ENCODE assay signal across 9 cellular contexts in the genomic region with DNA sequence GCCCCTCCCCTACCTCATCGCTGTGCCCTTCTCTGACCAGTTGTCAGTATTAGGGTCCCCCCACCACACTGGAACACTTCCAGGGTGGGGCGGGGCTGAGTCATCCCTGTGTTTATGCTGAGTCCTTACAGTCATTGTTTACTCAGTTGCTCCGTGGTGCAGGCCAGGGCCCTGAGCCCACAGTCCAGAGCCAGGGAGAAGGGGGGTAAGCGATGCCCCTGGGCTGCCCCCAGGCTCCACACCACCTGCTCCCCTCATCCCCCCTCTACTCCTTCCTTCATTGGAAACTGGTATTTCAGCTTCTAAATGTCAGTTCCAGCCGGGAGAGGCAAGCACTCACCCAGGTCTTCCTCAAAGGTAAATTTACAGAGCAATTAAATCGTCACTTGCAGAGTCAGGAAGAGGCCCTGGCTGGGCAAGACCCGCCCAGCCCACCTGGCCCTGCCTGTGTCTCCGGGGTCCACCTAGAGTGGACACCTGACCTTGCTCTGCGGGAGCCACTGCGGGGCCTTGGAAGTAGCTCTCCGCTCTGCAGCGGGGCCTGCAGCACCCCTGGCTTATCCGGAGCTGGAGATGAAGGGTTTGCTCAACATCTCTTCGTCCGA. TPM values are rescaled to one million over a fixed set of nuclear protein-coding genes. Genes with fewer than 3 reads are reported as not detected.
DNase-seq lines count a peak whose midpoint lies in the region; ATAC-seq lines count a peak whose summit lies in the region.
"Had no signal": no experiment of that assay in that cellular context is flagged by ENCODE, and none has a peak within 500 bp of the region (broad histone marks: within the 10 kb centered on the region; RNA-seq: fewer than 3 reads in every experiment).

No MANE protein-coding gene starts in this region.

- peaks cover 52 to 53% of the 10 kb centered on the region in 2 donors for H3K4me1 Mint-ChIP-seq in natural killer cell treated with Interleukin-12 subunit alpha and Interleukin-12 subunit beta and Interleukin-15 and Interleukin-18, amount 100 ng/mL, for 72 hours (ENCODE audit: low read depth in 2 of 2)

- DNase-seq in DMS153 treated with DMSO at 0.1 percent for 48 hours (lab: John Stamatoyannopoulos, UW; ENCODE audit: unreplicated experiment): peak; percentile 42
- peak; percentile 16 to 97 (median 90) for DNase-seq in NCI-H1417 (lab: John Stamatoyannopoulos, UW)
- peak; percentile 61 for DNase-seq in amniotic epithelial cell (ENCODE audit: low read depth)
- no peak for DNase-seq in natural killer cell treated with Interleukin-12 subunit alpha and Interleukin-12 subunit beta and Interleukin-15 and Interleukin-18, amount 100 ng/mL, for 72 hours (ENCODE audit: low spot score)
- no peak for DNase-seq in epidermal melanocyte (ENCODE audit: insufficient read length, low spot score)

- no peaks in the 10 kb centered on the region for H3K27me3 Mint-ChIP-seq in natural killer cell treated with Interleukin-12 subunit alpha and Interleukin-12 subunit beta and Interleukin-15 and Interleukin-18, amount 100 ng/mL, for 72 hours

- peak overlapping the region; percentile 49 to 80 for H3K27ac Mint-ChIP-seq in natural killer cell treated with Interleukin-12 subunit alpha and Interleukin-12 subunit beta and Interleukin-15 and Interleukin-18, amount 100 ng/mL, for 72 hours

- H3K36me3 Mint-ChIP-seq in natural killer cell treated with Interleukin-12 subunit alpha and Interleukin-12 subunit beta and Interleukin-15 and Interleukin-18, amount 100 ng/mL, for 72 hours: no peaks in the 10 kb centered on the region

- ATAC-seq in natural killer cell treated with Interleukin-12 subunit alpha and Interleukin-12 subunit beta and Interleukin-15 and Interleukin-18, amount 100 ng/mL, for 72 hours: no peak
- ATAC-seq in GM21423 (IDR thresholded peaks at IDR 0.05; ENCODE audit: unreplicated experiment) (no peak), HG03565 (IDR thresholded peaks at IDR 0.05; ENCODE audit: unreplicated experiment) (no peak), GM19324 (IDR thresholded peaks at IDR 0.05; ENCODE audit: low FRiP score, unreplicated experiment) (no peak)

- H3K4me3 Mint-ChIP-seq in natural killer cell treated with Interleukin-12 subunit alpha and Interleukin-12 subunit beta and Interleukin-15 and Interleukin-18, amount 100 ng/mL, for 72 hours: peak overlapping the region; percentile 12

- no peaks in the 10 kb centered on the region for H3K9me3 Mint-ChIP-seq in natural killer cell treated with Interleukin-12 subunit alpha and Interleukin-12 subunit beta and Interleukin-15 and Interleukin-18, amount 100 ng/mL, for 72 hours

RNA-seq across cellular contexts. Expression of gene ATP2A3, which starts 4.8 kb away (rescaled TPM):
- total RNA-seq in natural killer cell treated with Interleukin-12 subunit alpha and Interleukin-12 subunit beta and Interleukin-15 and Interleukin-18, amount 100 ng/mL, for 72 hours: 100 to 1,000 TPM; 125 to 234 TPM

RNA-seq across cellular contexts. Expression of gene P2RX1, which starts 43.1 kb away (rescaled TPM):
- total RNA-seq in natural killer cell treated with Interleukin-12 subunit alpha and Interleukin-12 subunit beta and Interleukin-15 and Interleukin-18, amount 100 ng/mL, for 72 hours: 1 to 10 TPM; 3.9 TPM
- total RNA-seq: SK-MEL-5 had no signal

Comparison
In these comparisons a context has a peak if more than half of its experiments do, and no peak if none do; other contexts are left out.
1. DNase-seq: peak in DMS153 treated with DMSO at 0.1 percent for 48 hours (single experiment), NCI-H1417 (3 of 3) and amniotic epithelial cell (single experiment); none in natural killer cell treated with Interleukin-12 subunit alpha and Interleukin-12 subunit beta and Interleukin-15 and Interleukin-18, amount 100 ng/mL, for 72 hours (single experiment) and epidermal melanocyte (single experiment).